ENCODE assay signal across 9 cellular contexts in genomic region chr2:112137516-112138142, GRCh38. TPM values are rescaled to one million over a fixed set of nuclear protein-coding genes. Genes with fewer than 3 reads are reported as not detected.
DNase-seq lines count a peak whose midpoint lies in the region; ATAC-seq and TF ChIP-seq lines count a peak whose summit lies in the region.
"Had no signal": no experiment of that assay in that cellular context is flagged by ENCODE, and none has a peak within 500 bp of the region (broad histone marks: within the 10 kb centered on the region; RNA-seq: fewer than 3 reads in every experiment).

No MANE protein-coding gene starts in this region.

- H3K9me3 Mint-ChIP-seq in endothelial cell (ENCODE audit: unreplicated experiment) (no peaks in the 10 kb centered on the region), naive B cell (peaks cover 3 to 11% (median 4%) of the 10 kb centered on the region in 7 donors)

- intact Hi-C loops in Panc1 (cut with micrococcal nuclease; ENCODE audit: unreplicated experiment) = no loop called here

- POLR2A ChIA-PET in Panc1 (lab: Charles Lee) = no interaction called here

- peaks cover 3% of the 10 kb centered on the region; the same call in 1 of the 2 replicates for H3K4me1 ChIP-seq in Panc1 (ENCODE audit: control insufficient read depth, insufficient read depth, low read length)

- H3K27me3 Mint-ChIP-seq in endothelial cell (ENCODE audit: unreplicated experiment) (peaks cover 19% of the 10 kb centered on the region), naive B cell (peaks cover 16 to 56% (median 22%) of the 10 kb centered on the region in 3 donors)

- no peak for DNase-seq in Panc1 (ENCODE audit: low read depth, low spot score)
- no peak for DNase-seq in endothelial cell (ENCODE audit: low spot score)
- DNase-seq in naive B cell = no peak
- DNase-seq in T-helper 9 cell = no peak

- H3K27me3 ChIP-seq in Panc1 (ENCODE audit: control insufficient read depth, insufficient read depth, low read length) = no peaks in the 10 kb centered on the region

- TF ChIP-seq CTCF in Panc1 (IDR thresholded peaks at IDR 0.05) (no peak), endothelial cell (IDR thresholded peaks at IDR 0.05; ENCODE audit: unreplicated experiment) (no peak)

- H3K4me1 Mint-ChIP-seq in endothelial cell (ENCODE audit: unreplicated experiment) = peaks cover 9% of the 10 kb centered on the region
- H3K4me1 Mint-ChIP-seq in naive B cell = peaks cover 7 to 18% (median 8%) of the 10 kb centered on the region in 3 donors

- no peak overlapping the region for H3K27ac ChIP-seq in Panc1 (ENCODE audit: low read length)

- H3K36me3 ChIP-seq in Panc1 (ENCODE audit: control insufficient read depth, insufficient read depth, low read length) = no peaks in the 10 kb centered on the region

- in situ Hi-C loops in Panc1 (cut with HindIII; ENCODE audit: low pct_unique_long_range_greater_than_20kb, low sequenced_read_pairs) = no loop called here

- H3K27ac Mint-ChIP-seq in endothelial cell (ENCODE audit: unreplicated experiment) (no peak overlapping the region), naive B cell (peak overlapping the region in 1 of 6 donors; percentile 69)

- H3K9me3 ChIP-seq in Panc1 (ENCODE audit: control insufficient read depth, insufficient read depth, low read depth, low read length) = no peaks in the 10 kb centered on the region

- CTCF ChIA-PET in Panc1 (lab: Charles Lee) = interaction anchor here (0.6 kb wide), 1 partner anchor 333 kb away, joined by 5 read pairs; no protein-coding TSS in a partner anchor

- BruUV-seq in Panc1 (replicated peaks; lab: Mats Ljungman, UMichigan) = no TSS peak

- H3K4me3 Mint-ChIP-seq in endothelial cell (ENCODE audit: unreplicated experiment) = peak overlapping the region; percentile 74
- peak overlapping the region; percentile 63 to 85 (median 77) for H3K4me3 Mint-ChIP-seq in naive B cell

- peak; percentile 49 for ATAC-seq in Panc1
- ATAC-seq in naive B cell (ENCODE audit: low read depth in 2 of 2) = peak; percentile 69 to 91
- ATAC-seq in HG02884 (IDR thresholded peaks at IDR 0.05; ENCODE audit: unreplicated experiment) = no peak
- ATAC-seq in HG03342 (IDR thresholded peaks at IDR 0.05; ENCODE audit: unreplicated experiment) = no peak
- no peak for ATAC-seq in GM18909 (IDR thresholded peaks at IDR 0.05; ENCODE audit: poor library complexity, unreplicated experiment)

- H3K4me3 ChIP-seq in GM08714 (ENCODE audit: low read length) (peak overlapping the region; percentile 25; the same call in 1 of the 2 replicates), Panc1 (ENCODE audit: low read depth in 2 of 2, low read length in 2 of 2) (peak overlapping the region; percentile 42 to 48)

- H3K36me3 Mint-ChIP-seq in endothelial cell (ENCODE audit: low read depth, unreplicated experiment) = peaks cover 13% of the 10 kb centered on the region
- H3K36me3 Mint-ChIP-seq in naive B cell = peaks cover 0 to 4% of the 10 kb centered on the region in 2 donors

RNA-seq across cellular contexts. Expression of gene FBLN7, which starts 0.6 kb away (rescaled TPM):
- 0.95 TPM for total RNA-seq in Panc1 (2021; ENCODE audit: unreplicated experiment)
- 0.50 TPM for polyA plus RNA-seq in Panc1 (2012; ENCODE audit: insufficient read length)
- total RNA-seq in endothelial cell (ENCODE audit: unreplicated experiment) = 0.36 TPM
- polyA plus RNA-seq in naive B cell (ENCODE audit: low read depth in 6 of 6) = under 1 TPM in 2 of 6 donors, not detected in 4; 0.18 to 0.23 TPM
- total RNA-seq: SK-MEL-5 had no signal

Comparison
In these comparisons a context has a peak if more than half of its experiments do, and no peak if none do; other contexts are left out.
1. ATAC-seq: peak in Panc1 (single experiment) and naive B cell (2 of 2); none in HG02884 (single experiment), HG03342 (single experiment) and GM18909 (single experiment).